30 cellular contexts compared by ENCODE assay signal in genomic region chr1:172843444-172843843, GRCh38.
"Had no signal": no experiment of that assay in that cellular context is flagged by ENCODE, and none has a peak within 500 bp of the region (broad histone marks: within the 10 kb centered on the region; RNA-seq: fewer than 3 reads in every experiment).

No MANE protein-coding gene starts in this region.

- H3K27ac ChIP-seq: KMS-11 had no signal

- H3K27me3 Mint-ChIP-seq: activated naive CD8-positive, alpha-beta T cell had no signal

- H3K27ac Mint-ChIP-seq: activated CD4-positive, alpha-beta memory T cell treated with anti-CD3 and anti-CD28 coated beads for 36 hours; activated naive CD4-positive, alpha-beta T cell treated with anti-CD3 and anti-CD28 coated beads, Interleukin-2, amount 10 ng/mL, durations not matched to agents 7 days and 5 days; activated naive CD8-positive, alpha-beta T cell; activated naive CD8-positive, alpha-beta T cell treated with anti-CD3 and anti-CD28 coated beads, Interleukin-2, amount 50 U/mL, for 24 hours; brain; T-helper 1 cell treated with Interleukin-12 subunit alpha and Interleukin-12 subunit beta and Interleukin-4 antibody, amounts not matched to agents 30 μg/mL and 1 μg/mL, for 36 hours; T-helper 2 cell treated with Interferon-gamma antibody and Interleukin-4, amounts not matched to agents 5 μg/mL and 100 μg/mL, for 36 hours had no signal

- H3K9ac ChIP-seq: KMS-11 had no signal

- ATAC-seq: activated naive CD8-positive, alpha-beta T cell treated with anti-CD3 and anti-CD28 coated beads, Interleukin-2, amount 50 U/mL, for 24 hours; activated T-cell treated with anti-CD3 and anti-CD28 coated beads, Interleukin-2, amount 50 U/mL, for 4 hours had no signal

- H3K9me3 Mint-ChIP-seq: activated naive CD4-positive, alpha-beta T cell treated with anti-CD3 and anti-CD28 coated beads, Interleukin-2, amount 10 ng/mL, durations not matched to agents 7 days and 5 days; activated T-cell treated with anti-CD3 and anti-CD28 coated beads, Interleukin-2, amount 50 U/mL, for 4 hours; T-helper 1 cell treated with Interleukin-12 subunit alpha and Interleukin-12 subunit beta and Interleukin-4 antibody, amounts not matched to agents 30 μg/mL and 1 μg/mL, for 36 hours; T-helper 2 cell treated with Interferon-gamma antibody and Interleukin-4, amounts not matched to agents 5 μg/mL and 100 μg/mL, for 36 hours had no signal

- H3K4me3 Mint-ChIP-seq: activated CD4-positive, alpha-beta memory T cell treated with anti-CD3 and anti-CD28 coated beads for 36 hours; activated naive CD4-positive, alpha-beta T cell treated with anti-CD3 and anti-CD28 coated beads, Interleukin-2, amount 10 ng/mL, durations not matched to agents 7 days and 5 days; activated naive CD8-positive, alpha-beta T cell; activated naive CD8-positive, alpha-beta T cell treated with anti-CD3 and anti-CD28 coated beads, Interleukin-2, amount 50 U/mL, for 24 hours; activated T-cell treated with anti-CD3 and anti-CD28 coated beads, Interleukin-2, amount 50 U/mL, for 4 hours; brain; T-helper 1 cell treated with Interleukin-12 subunit alpha and Interleukin-12 subunit beta and Interleukin-4 antibody, amounts not matched to agents 30 μg/mL and 1 μg/mL, for 36 hours; T-helper 2 cell treated with Interferon-gamma antibody and Interleukin-4, amounts not matched to agents 5 μg/mL and 100 μg/mL, for 36 hours had no signal

- H3K4me2 ChIP-seq: KMS-11 had no signal

- DNase-seq: activated CD4-positive, alpha-beta memory T cell treated with anti-CD3 and anti-CD28 coated beads for 36 hours; activated CD4-positive, alpha-beta T cell treated with anti-CD3 and anti-CD28 coated beads for 1 hour; activated CD4-positive, alpha-beta T cell treated with anti-CD3 and anti-CD28 coated beads for 48 hours; activated CD4-positive, CD25-positive, alpha-beta regulatory T cell; activated CD8-positive, alpha-beta memory T cell treated with anti-CD3 and anti-CD28 coated beads, Interleukin-2, amount 50 U/mL, for 4 hours; activated effector memory CD4-positive, alpha-beta T cell treated with Interleukin-2 at 50 U/mL for 16 hours; activated naive CD4-positive, alpha-beta T cell treated with anti-CD3 and anti-CD28 coated beads, Interleukin-2, amount 10 ng/mL, durations not matched to agents 7 days and 5 days; activated naive CD8-positive, alpha-beta T cell treated with anti-CD3 and anti-CD28 coated beads, Interleukin-2, amount 50 U/mL, for 24 hours; activated T-cell treated with anti-CD3 and anti-CD28 coated beads for 4 hours; activated T-cell treated with anti-CD3 and anti-CD28 coated beads, Interleukin-2, amount 50 U/mL, for 4 hours; anterior cingulate cortex; central memory CD4-positive, alpha-beta T cell; MM.1S; MV-4-11; NCI-H1092 treated with DMSO at 0.1 percent for 48 hours; NCI-H1417; NCI-H146; NCI-H187; NCI-H2029 treated with DMSO at 0.1 percent for 48 hours; NCI-H2107; NCI-H2171; NCI-H510A; NCI-H748 treated with DMSO at 0.1 percent for 48 hours; NK-92 treated with Interleukin-12 subunit alpha and Interleukin-12 subunit beta, amount 100 ng/mL, for 24 hours; OCI-M1 had no signal

- H3K36me3 Mint-ChIP-seq: activated naive CD4-positive, alpha-beta T cell treated with anti-CD3 and anti-CD28 coated beads, Interleukin-2, amount 10 ng/mL, durations not matched to agents 7 days and 5 days; brain had no signal

- H3K4me1 Mint-ChIP-seq: brain had no signal
